ENCODE assay signal across 11 cellular contexts in the genomic region with DNA sequence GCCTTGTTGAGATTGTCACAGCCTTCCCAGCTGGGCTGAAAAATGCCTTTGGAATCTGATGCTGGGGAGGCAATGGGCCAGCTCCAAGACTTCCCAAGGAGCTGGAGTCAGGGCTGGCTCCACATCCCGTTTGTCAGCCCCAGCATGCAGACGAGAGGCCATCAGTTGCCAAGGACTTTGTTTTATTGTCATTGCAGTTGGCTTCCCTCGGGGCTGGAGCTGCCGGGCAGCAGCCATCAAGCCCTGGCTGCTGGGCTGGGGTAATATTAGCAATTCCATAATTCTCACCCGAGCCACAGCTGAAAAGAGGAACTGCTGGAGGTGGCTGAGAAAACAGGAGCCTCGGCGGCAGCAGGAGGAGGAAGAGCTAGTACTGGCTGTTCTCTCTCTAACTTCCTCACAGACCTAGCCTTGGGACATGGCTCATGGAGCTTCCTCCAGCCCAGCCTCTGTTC.
DNase-seq lines count a peak whose midpoint lies in the region; ATAC-seq and TF ChIP-seq lines count a peak whose summit lies in the region.
"Had no signal": no experiment of that assay in that cellular context is flagged by ENCODE, and none has a peak within 500 bp of the region (broad histone marks: within the 10 kb centered on the region; RNA-seq: fewer than 3 reads in every experiment).

No MANE protein-coding gene starts in this region.

- no peaks in the 10 kb centered on the region for H3K9me2 ChIP-seq in OCI-LY7 (ENCODE audit: insufficient read depth, low read length)

- H4K20me1 ChIP-seq in H9 (ENCODE audit: control insufficient read depth, insufficient read depth, insufficient read length) (no peaks in the 10 kb centered on the region), OCI-LY7 (ENCODE audit: insufficient read depth, low read length) (no peaks in the 10 kb centered on the region)

- no peak overlapping the region for H3K9ac ChIP-seq in H9 (ENCODE audit: extremely low read depth, insufficient read length, low read length)

- no CpG with 5 or more reads among the region's 7 CpGs for WGBS in H9 (ENCODE audit: extremely low coverage, insufficient read length, low lambda C conversion rate)
- WGBS in right cardiac atrium, result 18% methylated on average over 7 of the region's 7 CpGs

- H3K27ac ChIP-seq in H9 (ENCODE audit: insufficient read length, low read depth, low read length) (no peak overlapping the region), right cardiac atrium (ENCODE audit: low read length) (peak overlapping the region; percentile 60), OCI-LY7 (ENCODE audit: low read depth, low read length, poor library complexity, severe bottlenecking) (no peak overlapping the region)
- H3K27ac ChIP-seq: brain microvascular endothelial cell had no signal

- H2AFZ ChIP-seq in H9 (ENCODE audit: low read length), result no peak overlapping the region
- no peak overlapping the region for H2AFZ ChIP-seq in OCI-LY7 (ENCODE audit: low read length)

- TF ChIP-seq CTCF in H9 (conservative IDR thresholded peaks at IDR 0.05) (no peak), WTC11 (IDR thresholded peaks at IDR 0.05) (no peak), OCI-LY7 (conservative IDR thresholded peaks at IDR 0.05; ENCODE audit: low read length) (no peak)

- H3K14ac ChIP-seq in H9 (ENCODE audit: insufficient read depth, low read length), result peak overlapping the region; percentile 22; the same call in 1 of the 2 replicates

- CTCF ChIA-PET in WTC11 (lab: Charles Lee) (interaction anchor here (0.9 to 3.6 kb wide), 5 partner anchors 23 to 101 kb away, joined by 3 to 28 read pairs (median 4); no protein-coding TSS in a partner anchor), OCI-LY7 (lab: Charles Lee; ENCODE audit: unreplicated experiment) (no interaction called here)

- H3K79me2 ChIP-seq in H9 (ENCODE audit: insufficient read depth, low read length) (no peaks in the 10 kb centered on the region), OCI-LY7 (ENCODE audit: insufficient read depth, low read depth, low read length) (no peaks in the 10 kb centered on the region)

- intact Hi-C loops in right cardiac atrium (cut with DNase I) (no loop called here), OCI-LY7 (cut with micrococcal nuclease; ENCODE audit: unreplicated experiment) (no loop called here)

- H2BK20ac ChIP-seq in H9 (ENCODE audit: low read depth, low read length, poor library complexity, severe bottlenecking), result no peak overlapping the region

- no peaks in the 10 kb centered on the region for H3K4me1 ChIP-seq in H9 (ENCODE audit: insufficient read depth, low read length)
- H3K4me1 ChIP-seq in right cardiac atrium (ENCODE audit: control insufficient read depth, insufficient read depth, low read length), result peaks cover 4% of the 10 kb centered on the region
- H3K4me1 ChIP-seq in OCI-LY7 (ENCODE audit: insufficient read depth, low read length, poor library complexity, severe bottlenecking), result no peaks in the 10 kb centered on the region

- H3K23ac ChIP-seq in H9 (ENCODE audit: insufficient read length, low read depth, low read length), result no peak overlapping the region

- no peak overlapping the region for H4K5ac ChIP-seq in H9 (ENCODE audit: insufficient read length, low read depth, low read length)

- no peak overlapping the region for H2AK5ac ChIP-seq in H9 (ENCODE audit: insufficient read length, low read length)

- no peak overlapping the region for H3T11ph ChIP-seq in H9 (ENCODE audit: low read length)

- DNase-seq in H9 (peak; percentile 35), WTC11 (ENCODE audit: low spot score) (no peak), right cardiac atrium (peak; percentile 77 to 92 (median 83)), stromal cell of bone marrow (ENCODE audit: low read depth) (peak; percentile 43), OCI-LY7 (ENCODE audit: low spot score) (no peak), retina (no peak)
- DNase-seq in activated T-cell treated with anti-CD3 and anti-CD28 coated beads, Interleukin-2, amount 50 U/mL, for 48 hours, result no peak
- DNase-seq: activated CD4-positive, alpha-beta T cell treated with anti-CD3 and anti-CD28 coated beads for 36 hours; brain microvascular endothelial cell; NCI-H524 treated with DMSO at 0.1 percent for 48 hours had no signal

- H3K79me1 ChIP-seq in H9 (ENCODE audit: insufficient read depth, low read depth, low read length, poor library complexity, severe bottlenecking), result no peaks in the 10 kb centered on the region

- H3K27me3 ChIP-seq in H9 (ENCODE audit: insufficient read depth, low read length) (no peaks in the 10 kb centered on the region), right cardiac atrium (ENCODE audit: control insufficient read depth, insufficient read depth) (no peaks in the 10 kb centered on the region)

- no peak overlapping the region for H3K4me3 ChIP-seq in right cardiac atrium (ENCODE audit: low read length)
- no peak overlapping the region for H3K4me3 ChIP-seq in OCI-LY7 (ENCODE audit: low read depth, low read length, poor library complexity, severe bottlenecking)

- H3K9me3 ChIP-seq in H9 (ENCODE audit: control insufficient read depth, low read depth, low read length) (no peaks in the 10 kb centered on the region), right cardiac atrium (ENCODE audit: control insufficient read depth, low read length) (no peaks in the 10 kb centered on the region), OCI-LY7 (ENCODE audit: low read length) (no peaks in the 10 kb centered on the region)

- H4K91ac ChIP-seq in H9 (ENCODE audit: insufficient read length, low read depth, low read length), result no peak overlapping the region

- H3K4me1 Mint-ChIP-seq in H9 (peaks cover 3% of the 10 kb centered on the region in 2 experiments; a peak in 3 of 4 replicates), WTC11 (peaks cover 13% of the 10 kb centered on the region)
- H3K4me1 Mint-ChIP-seq: activated CD4-positive, alpha-beta T cell treated with anti-CD3 and anti-CD28 coated beads for 36 hours had no signal

- H3K4me3 Mint-ChIP-seq in H9, result no peak overlapping the region
- H3K4me3 Mint-ChIP-seq in WTC11, result no peak overlapping the region
- H3K4me3 Mint-ChIP-seq: activated CD4-positive, alpha-beta T cell treated with anti-CD3 and anti-CD28 coated beads for 36 hours had no signal

- H3K36me3 Mint-ChIP-seq in H9 (ENCODE audit: insufficient read depth in 1 of 3, low read depth in 3 of 3) (no peaks in the 10 kb centered on the region), WTC11 (no peaks in the 10 kb centered on the region)

- H3K9me3 Mint-ChIP-seq in H9 (peaks cover 0 to 3% of the 10 kb centered on the region in 2 experiments; a peak in 1 of 5 replicates), WTC11 (peaks cover 5% of the 10 kb centered on the region)

- H3K27ac Mint-ChIP-seq in H9 (no peak overlapping the region), WTC11 (no peak overlapping the region)
- H3K27ac Mint-ChIP-seq: activated CD4-positive, alpha-beta T cell treated with anti-CD3 and anti-CD28 coated beads for 36 hours had no signal

- H3K4me2 ChIP-seq in H9 (ENCODE audit: insufficient read depth, insufficient read length, low read length) (no peak overlapping the region), OCI-LY7 (ENCODE audit: low read length) (no peak overlapping the region)

- BruUV-seq in OCI-LY7 (replicated peaks; lab: Mats Ljungman, UMichigan), result no TSS peak

- H2BK120ac ChIP-seq in H9 (ENCODE audit: low read depth, low read length, poor library complexity, severe bottlenecking), result no peak overlapping the region

- no peak overlapping the region for H2BK12ac ChIP-seq in H9 (ENCODE audit: insufficient read length, low read depth, low read length)

- H3K27me3 Mint-ChIP-seq in H9 (ENCODE audit: low read depth) (peaks cover 6% of the 10 kb centered on the region), WTC11 (ENCODE audit: low read depth) (no peaks in the 10 kb centered on the region; the same call in 1 of the 2 replicates)
- H3K27me3 Mint-ChIP-seq: activated CD4-positive, alpha-beta T cell treated with anti-CD3 and anti-CD28 coated beads for 36 hours had no signal

- no peak overlapping the region for H3K56ac ChIP-seq in H9 (ENCODE audit: insufficient read length, low read depth, low read length)

- no peak overlapping the region for H2BK15ac ChIP-seq in H9 (ENCODE audit: low read depth, low read length)

- no peaks in the 10 kb centered on the region for H3K36me3 ChIP-seq in OCI-LY7 (ENCODE audit: insufficient read depth, low read length)
- H3K36me3 ChIP-seq: brain microvascular endothelial cell had no signal

- H2BK5ac ChIP-seq in H9 (ENCODE audit: insufficient read length, low read length), result no peak overlapping the region

- ATAC-seq in WTC11 (peak; percentile 64), right cardiac atrium (peak; percentile 91 to 95), GM19467 (IDR thresholded peaks at IDR 0.05; ENCODE audit: unreplicated experiment) (no peak)
- ATAC-seq: activated CD4-positive, alpha-beta T cell treated with anti-CD3 and anti-CD28 coated beads for 36 hours had no signal

- H4K8ac ChIP-seq in H9 (replicated peaks; ENCODE audit: insufficient read length, low read depth, low read length), result no peak overlapping the region

- no peak overlapping the region for H3K4ac ChIP-seq in H9 (ENCODE audit: low read depth, low read length)

- no peaks in the 10 kb centered on the region for H3K23me2 ChIP-seq in H9 (ENCODE audit: insufficient read length, low read depth, low read length, poor library complexity, severe bottlenecking)

- POLR2A ChIA-PET in WTC11 (lab: Charles Lee), result no interaction called here
- POLR2A ChIA-PET in OCI-LY7 (lab: Charles Lee), result interaction anchor here (0.6 kb wide), 1 partner anchor 50 kb away, joined by 3 read pairs; no protein-coding TSS in a partner anchor

- no peak overlapping the region for H3K18ac ChIP-seq in H9 (ENCODE audit: insufficient read length, low read depth, low read length)

TF ChIP-seq in WTC11, 78 proteins besides CTCF, POLR2A, EP300 and RAD21 (continues in another document):
- TF ChIP-seq, protein P1, sequence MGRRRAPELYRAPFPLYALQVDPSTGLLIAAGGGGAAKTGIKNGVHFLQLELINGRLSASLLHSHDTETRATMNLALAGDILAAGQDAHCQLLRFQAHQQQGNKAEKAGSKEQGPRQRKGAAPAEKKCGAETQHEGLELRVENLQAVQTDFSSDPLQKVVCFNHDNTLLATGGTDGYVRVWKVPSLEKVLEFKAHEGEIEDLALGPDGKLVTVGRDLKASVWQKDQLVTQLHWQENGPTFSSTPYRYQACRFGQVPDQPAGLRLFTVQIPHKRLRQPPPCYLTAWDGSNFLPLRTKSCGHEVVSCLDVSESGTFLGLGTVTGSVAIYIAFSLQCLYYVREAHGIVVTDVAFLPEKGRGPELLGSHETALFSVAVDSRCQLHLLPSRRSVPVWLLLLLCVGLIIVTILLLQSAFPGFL (CRISPR knock-in tag; IDR thresholded peaks at IDR 0.05; ENCODE audit: borderline replicate concordance), result no peak
- no peak for TF ChIP-seq MYBL2 (CRISPR knock-in tag; IDR thresholded peaks at IDR 0.05)
- TF ChIP-seq ETV6 (CRISPR knock-in tag; IDR thresholded peaks at IDR 0.05), result no peak
- TF ChIP-seq, protein P2, sequence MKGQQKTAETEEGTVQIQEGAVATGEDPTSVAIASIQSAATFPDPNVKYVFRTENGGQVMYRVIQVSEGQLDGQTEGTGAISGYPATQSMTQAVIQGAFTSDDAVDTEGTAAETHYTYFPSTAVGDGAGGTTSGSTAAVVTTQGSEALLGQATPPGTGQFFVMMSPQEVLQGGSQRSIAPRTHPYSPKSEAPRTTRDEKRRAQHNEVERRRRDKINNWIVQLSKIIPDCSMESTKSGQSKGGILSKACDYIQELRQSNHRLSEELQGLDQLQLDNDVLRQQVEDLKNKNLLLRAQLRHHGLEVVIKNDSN (CRISPR knock-in tag; IDR thresholded peaks at IDR 0.05), result no peak

Comparison
In these comparisons a context has a peak if more than half of its experiments do, and no peak if none do; other contexts are left out.
1. DNase-seq: peak in H9 (single experiment), right cardiac atrium (3 of 3) and stromal cell of bone marrow (single experiment); none in WTC11 (single experiment), OCI-LY7 (single experiment), activated T-cell treated with anti-CD3 and anti-CD28 coated beads, Interleukin-2, amount 50 U/mL, for 48 hours (0 of 2) and retina (single experiment).